In genomic region chr1:9440261-9440660, GRCh38 we compare ENCODE assay signal across 17 cellular contexts.
DNase-seq lines count a peak whose midpoint lies in the region; ATAC-seq and TF ChIP-seq lines count a peak whose summit lies in the region.
"Had no signal": no experiment of that assay in that cellular context is flagged by ENCODE, and none has a peak within 500 bp of the region (broad histone marks: within the 10 kb centered on the region; RNA-seq: fewer than 3 reads in every experiment).

No MANE protein-coding gene starts in this region.

- H3K18ac ChIP-seq in trophoblast cell (ENCODE audit: low read length) = no peak overlapping the region

- H3K4me1 ChIP-seq in right atrium auricular region (peaks cover 0 to 72% of the 10 kb centered on the region in 2 donors), trophoblast cell (ENCODE audit: control insufficient read depth in 1 of 2, insufficient read depth in 2 of 2, low read length in 2 of 2) (peaks cover 44 to 52% of the 10 kb centered on the region in 2 experiments), uterus (peaks cover 9 to 13% of the 10 kb centered on the region in 2 donors)
- no peaks in the 10 kb centered on the region for H3K4me1 ChIP-seq in naive thymus-derived CD4-positive, alpha-beta T cell (ENCODE audit: control insufficient read depth in 2 of 2, insufficient read depth in 2 of 2, low read length in 2 of 2)

- no peaks in the 10 kb centered on the region for H3K27me3 Mint-ChIP-seq in type B pancreatic cell
- peaks cover 0 to 49% (median 0%) of the 10 kb centered on the region in 5 donors for H3K27me3 Mint-ChIP-seq in naive thymus-derived CD4-positive, alpha-beta T cell

- no peaks in the 10 kb centered on the region for H3K36me3 Mint-ChIP-seq in type B pancreatic cell
- no peaks in the 10 kb centered on the region for H3K36me3 Mint-ChIP-seq in naive thymus-derived CD4-positive, alpha-beta T cell

- H3K4me2 ChIP-seq in trophoblast cell (ENCODE audit: low read length) = no peak overlapping the region

- H3K9ac ChIP-seq in trophoblast cell (ENCODE audit: low read length) = no peak overlapping the region

- no peak overlapping the region for H3K4me3 Mint-ChIP-seq in type B pancreatic cell
- H3K4me3 Mint-ChIP-seq in naive thymus-derived CD4-positive, alpha-beta T cell = no peak overlapping the region
- H3K4me3 Mint-ChIP-seq: CD4-positive, alpha-beta T cell had no signal

- H3K4me3 ChIP-seq in right atrium auricular region (no peak overlapping the region), dorsolateral prefrontal cortex (no peak overlapping the region), trophoblast cell (ENCODE audit: low read depth, low read length) (no peak overlapping the region), uterus (no peak overlapping the region)
- no peak overlapping the region for H3K4me3 ChIP-seq in naive thymus-derived CD4-positive, alpha-beta T cell (ENCODE audit: low read length)
- H3K4me3 ChIP-seq: Peyer's patch had no signal

- no peak overlapping the region for H3K14ac ChIP-seq in trophoblast cell (ENCODE audit: low read length)

- TF ChIP-seq POLR2A in uterus (IDR thresholded peaks at IDR 0.05) = no peak

- peaks cover 9% of the 10 kb centered on the region for H3K79me2 ChIP-seq in trophoblast cell (ENCODE audit: control insufficient read depth, insufficient read depth, low read length, poor library complexity)

- no peaks in the 10 kb centered on the region for H3K27me3 ChIP-seq in right atrium auricular region
- H3K27me3 ChIP-seq in dorsolateral prefrontal cortex = no peaks in the 10 kb centered on the region
- H3K27me3 ChIP-seq in trophoblast cell (ENCODE audit: insufficient read depth, low read length) = no peaks in the 10 kb centered on the region
- H3K27me3 ChIP-seq in uterus = no peaks in the 10 kb centered on the region
- H3K27me3 ChIP-seq in naive thymus-derived CD4-positive, alpha-beta T cell (ENCODE audit: control insufficient read depth in 2 of 2, insufficient read depth in 2 of 2, low read length in 2 of 2) = no peaks in the 10 kb centered on the region
- H3K27me3 ChIP-seq: Peyer's patch had no signal

- WGBS in trophoblast cell (ENCODE audit: extremely low coverage, insufficient coverage, insufficient read length) = no CpG with 5 or more reads among the region's 7 CpGs

- TF ChIP-seq CTCF in right atrium auricular region (IDR thresholded peaks at IDR 0.05) = no peak
- TF ChIP-seq CTCF in dorsolateral prefrontal cortex (IDR thresholded peaks at IDR 0.05 in 54 of 56, conservative IDR thresholded peaks at IDR 0.05 in 2 of 56; ENCODE audit: low read depth in 1 of 56, partially characterized antibody in 56 of 56) = no peak
- TF ChIP-seq CTCF in uterus (IDR thresholded peaks at IDR 0.05) = no peak
- TF ChIP-seq CTCF in type B pancreatic cell (conservative IDR thresholded peaks at IDR 0.05) = no peak

- no peak overlapping the region for H4K8ac ChIP-seq in trophoblast cell (ENCODE audit: low read depth, low read length)

- POLR2A ChIA-PET in naive thymus-derived CD4-positive, alpha-beta T cell (lab: Charles Lee) = interaction anchor here (0.8 kb wide), 1 partner anchor 12 kb away, joined by 3 read pairs; no protein-coding TSS in a partner anchor

- DNase-seq in right atrium auricular region (ENCODE audit: low spot score) (no peak), Right ventricle myocardium inferior (ENCODE audit: missing footprints) (no peak), dorsolateral prefrontal cortex (no peak), trophoblast cell (peak in 1 of 2 donors; percentile 52), uterus (no peak), type B pancreatic cell (ENCODE audit: extremely low spot score, unreplicated experiment) (no peak)
- DNase-seq in naive thymus-derived CD4-positive, alpha-beta T cell = no peak
- DNase-seq: Caco-2; CD4-positive, alpha-beta T cell; H7; NCI-H1105 treated with DMSO at 0.1 percent for 48 hours; NCI-H1694; NCI-H2081 treated with DMSO at 0.1 percent for 48 hours; NCI-H446 treated with DMSO at 0.1 percent for 48 hours; SHP77 treated with DMSO at 0.1 percent for 48 hours had no signal

- no peak for ATAC-seq in Right ventricle myocardium inferior
- no peak for ATAC-seq in HG02852 (IDR thresholded peaks at IDR 0.05; ENCODE audit: unreplicated experiment)
- no peak for ATAC-seq in naive thymus-derived CD4-positive, alpha-beta T cell

- no peak overlapping the region for H3K23ac ChIP-seq in trophoblast cell (ENCODE audit: low read length)

- peak overlapping the region; percentile 54 for H2BK5ac ChIP-seq in trophoblast cell (ENCODE audit: low read depth, low read length, poor library complexity)

- no peaks in the 10 kb centered on the region for H3K36me3 ChIP-seq in right atrium auricular region
- no peaks in the 10 kb centered on the region for H3K36me3 ChIP-seq in trophoblast cell (ENCODE audit: control insufficient read depth in 1 of 2, insufficient read depth in 2 of 2, low read length in 2 of 2)
- H3K36me3 ChIP-seq in uterus = no peaks in the 10 kb centered on the region
- no peaks in the 10 kb centered on the region for H3K36me3 ChIP-seq in naive thymus-derived CD4-positive, alpha-beta T cell (ENCODE audit: control insufficient read depth in 2 of 3, insufficient read depth in 3 of 3, low read length in 3 of 3)
- H3K36me3 ChIP-seq: Peyer's patch had no signal

- H2BK120ac ChIP-seq in trophoblast cell (ENCODE audit: insufficient read depth, low read length, poor library complexity) = peak overlapping the region; percentile 96

- peak overlapping the region; percentile 98 for H4K91ac ChIP-seq in trophoblast cell (ENCODE audit: low read depth, low read length)

- no peak overlapping the region for H3K4ac ChIP-seq in trophoblast cell (ENCODE audit: low read depth, low read length)

- H3K4me1 Mint-ChIP-seq in type B pancreatic cell (ENCODE audit: unreplicated experiment) = peaks cover 51% of the 10 kb centered on the region
- H3K4me1 Mint-ChIP-seq in naive thymus-derived CD4-positive, alpha-beta T cell = no peaks in the 10 kb centered on the region

- peak overlapping the region; percentile 78 for H2BK12ac ChIP-seq in trophoblast cell (ENCODE audit: low read length)

- H3K27ac ChIP-seq in right atrium auricular region = peak overlapping the region; percentile 75 to 90
- peak overlapping the region in 40 of 59 donors; percentile 34 to 94 (median 74) for H3K27ac ChIP-seq in dorsolateral prefrontal cortex
- H3K27ac ChIP-seq in trophoblast cell (ENCODE audit: low read depth, low read length) = no peak overlapping the region
- peak overlapping the region; percentile 77 to 81 for H3K27ac ChIP-seq in uterus
- no peak overlapping the region for H3K27ac ChIP-seq in naive thymus-derived CD4-positive, alpha-beta T cell (ENCODE audit: low read depth, low read length)

- H3K9me3 ChIP-seq in right atrium auricular region (no peaks in the 10 kb centered on the region), trophoblast cell (ENCODE audit: insufficient read depth, low read depth, low read length) (no peaks in the 10 kb centered on the region), uterus (no peaks in the 10 kb centered on the region)
- H3K9me3 ChIP-seq in naive thymus-derived CD4-positive, alpha-beta T cell (ENCODE audit: control insufficient read depth in 2 of 3, low read length in 3 of 3) = no peaks in the 10 kb centered on the region
- H3K9me3 ChIP-seq: Caco-2, Peyer's patch had no signal

- no peak overlapping the region for H3K27ac Mint-ChIP-seq in type B pancreatic cell
- H3K27ac Mint-ChIP-seq in naive thymus-derived CD4-positive, alpha-beta T cell = no peak overlapping the region
- H3K27ac Mint-ChIP-seq: CD4-positive, alpha-beta T cell had no signal

- peaks cover 55% of the 10 kb centered on the region for H3K79me1 ChIP-seq in trophoblast cell (ENCODE audit: low read length)

- no peaks in the 10 kb centered on the region for H3K9me3 Mint-ChIP-seq in type B pancreatic cell
- no peaks in the 10 kb centered on the region for H3K9me3 Mint-ChIP-seq in naive thymus-derived CD4-positive, alpha-beta T cell
- H3K9me3 Mint-ChIP-seq: CD4-positive, alpha-beta T cell had no signal

- H2AFZ ChIP-seq in trophoblast cell (ENCODE audit: insufficient read depth, low read length, poor library complexity) = no peak overlapping the region

- CTCF ChIA-PET in naive thymus-derived CD4-positive, alpha-beta T cell (lab: Charles Lee) = no interaction called here

- intact Hi-C loops in Right ventricle myocardium inferior (cut with DNase I) = loop anchor here (2.0 to 5.0 kb wide), 2 partner anchors 27 to 38 kb away; no protein-coding TSS in a partner anchor
- intact Hi-C loops in dorsolateral prefrontal cortex (cut with DNase I) = no loop called here
- intact Hi-C loops in uterus (cut with DNase I; ENCODE audit: low total_unique reads) = no loop called here
- intact Hi-C loops in naive thymus-derived CD4-positive, alpha-beta T cell (cut with micrococcal nuclease) = no loop called here

- H4K12ac ChIP-seq in trophoblast cell (ENCODE audit: low read depth, low read length) = no peak overlapping the region

- H2AK5ac ChIP-seq in trophoblast cell (ENCODE audit: low read length) = peak overlapping the region; percentile 81

Comparison
In these comparisons a context has a peak if more than half of its experiments do, and no peak if none do; other contexts are left out.
1. H3K27ac ChIP-seq: peak in right atrium auricular region (2 of 2), dorsolateral prefrontal cortex (40 of 59) and uterus (2 of 2); none in trophoblast cell (single experiment) and naive thymus-derived CD4-positive, alpha-beta T cell (single experiment).